In the genomic region with DNA sequence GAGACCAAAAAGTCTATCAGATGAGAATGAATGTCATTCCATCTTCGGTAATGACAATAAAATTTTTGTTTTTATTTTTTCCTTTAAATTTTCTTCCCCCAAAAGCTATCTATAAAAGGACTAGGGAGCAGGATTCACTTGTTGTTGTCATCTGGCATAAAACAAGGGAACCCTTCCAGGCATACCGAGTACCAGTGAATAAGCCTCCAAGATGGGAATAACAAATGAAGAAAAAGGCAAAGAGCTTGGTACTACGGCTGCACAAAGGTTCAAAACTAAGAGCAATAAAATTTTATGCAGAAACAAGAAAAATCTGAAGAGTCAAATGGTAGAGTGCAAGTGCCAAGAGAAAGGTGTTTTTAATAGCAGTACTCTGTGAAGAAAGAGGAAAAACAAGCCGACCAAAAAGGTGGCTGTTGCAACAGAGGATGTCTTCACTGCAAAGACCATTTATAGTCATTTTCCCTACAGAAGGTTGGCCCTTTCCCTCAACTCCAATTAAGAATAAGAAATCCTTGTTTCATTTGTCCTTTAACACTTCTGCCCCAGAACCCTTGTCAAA, we compare ENCODE assay signal across 22 cellular contexts. TPM values are rescaled to one million over a fixed set of nuclear protein-coding genes. Genes with fewer than 3 reads are reported as not detected.
A peak's percentile ranks its signal among the peaks of the same experiment; 100 is the strongest.
DNase-seq lines count a peak whose midpoint lies in the region; FAIRE-seq and TF ChIP-seq lines count a peak whose summit lies in the region.
"Had no signal": no experiment of that assay in that cellular context is flagged by ENCODE, and none has a peak within 500 bp of the region (broad histone marks: within the 10 kb centered on the region; RNA-seq: fewer than 3 reads in every experiment).

No MANE protein-coding gene starts in this region.

- H3K9me3 ChIP-seq in keratinocyte (ENCODE audit: control insufficient read depth, low read depth, low read length) = no peaks in the 10 kb centered on the region

- H3K79me2 ChIP-seq in keratinocyte (ENCODE audit: control insufficient read depth, insufficient read depth, low read length) = peaks cover 90% of the 10 kb centered on the region

- H2AFZ ChIP-seq in keratinocyte (ENCODE audit: control insufficient read depth, low read length) = no peak overlapping the region

- H3K9ac ChIP-seq in keratinocyte (ENCODE audit: control insufficient read depth, extremely low read depth, insufficient read depth, low read length) = no peak overlapping the region

- H3K4me3 ChIP-seq in NB4 (ENCODE audit: low read depth, low read length) (no peak overlapping the region), keratinocyte (ENCODE audit: control insufficient read depth in 2 of 3, extremely low read depth in 1 of 3, insufficient read depth in 2 of 3, low read depth in 1 of 3, low read length in 3 of 3) (no peak overlapping the region)

- TF ChIP-seq CTCF in NB4 (IDR thresholded peaks at IDR 0.05; ENCODE audit: low read depth, low read length) (no peak), keratinocyte (optimal IDR thresholded peaks at IDR 0.05 in 1 of 3, IDR thresholded peaks at IDR 0.05 in 1 of 3, conservative IDR thresholded peaks at IDR 0.05 in 1 of 3; ENCODE audit: extremely low read depth in 1 of 3, insufficient read depth in 2 of 3, low read length in 3 of 3) (no peak)

- dilution Hi-C loops in keratinocyte (cut with MboI; ENCODE audit: extremely low pct_ligation_motif_present, low sequenced_read_pairs) = no loop called here

- no peaks in the 10 kb centered on the region for H3K9me1 ChIP-seq in keratinocyte (ENCODE audit: control insufficient read depth, extremely low read depth, insufficient read depth, low read length)

- H3K27ac ChIP-seq in caudate nucleus (ENCODE audit: low read depth, low read length) = peak overlapping the region; percentile 12
- H3K27ac ChIP-seq in keratinocyte (ENCODE audit: control insufficient read depth, insufficient read depth, low read length) = no peak overlapping the region

- no peaks in the 10 kb centered on the region for H3K36me3 ChIP-seq in keratinocyte (ENCODE audit: control insufficient read depth in 2 of 2, extremely low read depth in 1 of 2, insufficient read depth in 2 of 2, low read length in 2 of 2)

- H3K4me1 ChIP-seq in keratinocyte (ENCODE audit: control insufficient read depth, extremely low read depth, insufficient read depth, low read length) = peaks cover 10% of the 10 kb centered on the region

- no peak for TF ChIP-seq POLR2A in NB4 (IDR thresholded peaks at IDR 0.05; ENCODE audit: extremely low read depth, insufficient read length)

- DNase-seq in AML-193 (lab: John Stamatoyannopoulos, UW) (peak; percentile 13 to 29), NB4 (ENCODE audit: low read depth) (peak; percentile 44), caudate nucleus (lab: John Stamatoyannopoulos, UW) (peak in 1 of 61 donors; percentile 24), keratinocyte (ENCODE audit: low read depth, low spot score) (no peak), cerebellum (ENCODE audit: low spot score) (no peak), NCI-H345 treated with DMSO at 0.1 percent for 48 hours (lab: John Stamatoyannopoulos, UW; ENCODE audit: unreplicated experiment) (no peak)
- no peak for DNase-seq in stimulated activated CD8-positive, alpha-beta memory T cell treated with anti-CD3 and anti-CD28 coated beads, Interleukin-4, amount 100 ng/mL, for 48 hours
- DNase-seq in stimulated activated CD4-positive, alpha-beta T cell treated with anti-CD3 and anti-CD28 coated beads, Interleukin-2, amount 100 ng/mL, for 48 hours = no peak
- DNase-seq: activated CD8-positive, alpha-beta T cell treated with anti-CD3 and anti-CD28 coated beads for 36 hours; activated naive CD4-positive, alpha-beta T cell; activated T-cell treated with anti-CD3 and anti-CD28 coated beads, Interleukin-2, amount 50 U/mL, for 1 hour; CD4-positive, CD25-positive, alpha-beta regulatory T cell; KBM-7; mesendoderm; naive thymus-derived CD4-positive, alpha-beta T cell; NCI-H1092; NCI-H2029; stimulated activated naive B cell treated with anti-CD40 and anti-IgM and Interleukin-4, amounts not matched to agents 10 μg/mL and 1 μg/mL and 100 μg/mL, for 72 hours; T1000 had no signal

- H3K27me3 ChIP-seq in keratinocyte (ENCODE audit: control insufficient read depth, extremely low read depth, insufficient read depth, low read length) = no peaks in the 10 kb centered on the region

- peak overlapping the region; percentile 20 for H3K4me2 ChIP-seq in keratinocyte (ENCODE audit: control insufficient read depth, extremely low read depth, insufficient read depth, low read depth, low read length)

- H4K20me1 ChIP-seq in keratinocyte (ENCODE audit: control insufficient read depth, extremely low read depth, insufficient read depth, low read length) = no peaks in the 10 kb centered on the region

- peak; percentile 44 for FAIRE-seq in keratinocyte (lab: Jason Lieb, UNC)
- FAIRE-seq: endometrium, frontal cortex, G401.6 had no signal

RNA-seq across cellular contexts. Expression of gene PPP3CA, which starts 25.8 kb away (rescaled TPM):
- 24.9 to 44.0 TPM (median 43.3 TPM) in 3 replicates for polyA plus RNA-seq in keratinocyte
- 8.5 TPM for polyA plus RNA-seq in keratinocyte (2011; ENCODE audit: low read depth)
- polyA plus RNA-seq in keratinocyte (2011; cell fraction: cytosol; rRNA removed) = 26.2 and 53.3 TPM in 2 replicates
- polyA plus RNA-seq in keratinocyte (2011; cell fraction: nucleus; rRNA removed) = 47.2 and 53.1 TPM in 2 replicates
- 26.5 and 65.2 TPM in 2 replicates for polyA plus RNA-seq in keratinocyte (2012; ENCODE audit: low replicate concordance)
- polyA minus RNA-seq in keratinocyte = 30.8 to 95.0 TPM (median 41.5 TPM) in 3 replicates
- polyA minus RNA-seq in keratinocyte (2011; cell fraction: cytosol; rRNA and poly(A)+ RNA removed) = 63.1 TPM
- 61.9 and 124 TPM in 2 replicates for polyA minus RNA-seq in keratinocyte (2011; cell fraction: nucleus; rRNA and poly(A)+ RNA removed)
- total RNA-seq in cerebellum = 98.0 TPM

Comparison
In these comparisons a context has a peak if more than half of its experiments do, and no peak if none do; other contexts are left out.
1. DNase-seq: peak in AML-193 (2 of 2) and NB4 (single experiment); none in keratinocyte (single experiment), cerebellum (single experiment), NCI-H345 treated with DMSO at 0.1 percent for 48 hours (single experiment), stimulated activated CD8-positive, alpha-beta memory T cell treated with anti-CD3 and anti-CD28 coated beads, Interleukin-4, amount 100 ng/mL, for 48 hours (single experiment) and stimulated activated CD4-positive, alpha-beta T cell treated with anti-CD3 and anti-CD28 coated beads, Interleukin-2, amount 100 ng/mL, for 48 hours (0 of 2).